11 cellular contexts compared by ENCODE assay signal in the genomic region with DNA sequence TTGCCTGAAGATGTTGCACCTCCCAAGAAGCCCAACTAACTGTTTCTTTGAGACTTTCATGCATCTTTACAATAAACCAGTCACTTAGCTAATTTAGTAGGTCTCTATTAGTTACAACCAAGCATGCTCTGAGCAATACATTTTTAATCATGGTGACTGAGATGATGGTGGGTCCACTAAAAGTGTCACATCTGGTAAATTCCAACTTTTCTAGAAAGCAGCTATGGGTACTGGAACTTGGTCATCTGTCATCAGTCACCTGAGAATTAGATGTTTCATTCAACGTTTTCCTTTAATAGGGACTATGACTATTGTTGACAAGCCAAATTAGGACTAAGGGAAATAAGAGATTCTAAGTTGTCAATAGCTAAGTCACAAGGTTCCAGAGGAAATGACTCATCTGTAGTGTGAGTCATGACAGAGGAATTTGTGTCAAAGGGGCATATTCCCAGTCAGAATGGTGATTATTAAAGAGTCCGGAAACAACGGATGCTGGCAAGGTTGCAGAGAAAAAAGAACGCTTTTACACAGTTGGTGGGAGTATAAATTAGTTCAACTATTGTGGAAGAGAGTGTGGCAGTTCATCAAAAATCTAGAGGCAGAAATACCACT.
DNase-seq lines count a peak whose midpoint lies in the region; ATAC-seq and TF ChIP-seq lines count a peak whose summit lies in the region.
"Had no signal": no experiment of that assay in that cellular context is flagged by ENCODE, and none has a peak within 500 bp of the region (broad histone marks: within the 10 kb centered on the region; RNA-seq: fewer than 3 reads in every experiment).

No MANE protein-coding gene starts in this region.

- no peak overlapping the region for H3K27ac Mint-ChIP-seq in stimulated activated naive CD8-positive, alpha-beta T cell treated with anti-CD3 and anti-CD28 coated beads, Interleukin-15, amount 100 ng/mL, for 72 hours

- peaks cover 4 to 7% of the 10 kb centered on the region in 2 donors for H3K9me3 Mint-ChIP-seq in stimulated activated naive CD8-positive, alpha-beta T cell treated with anti-CD3 and anti-CD28 coated beads, Interleukin-15, amount 100 ng/mL, for 72 hours

- no peak overlapping the region for H3K4me3 ChIP-seq in fibroblast of mammary gland (ENCODE audit: control insufficient read depth, low read depth, low read length)

- no peaks in the 10 kb centered on the region for H3K27me3 Mint-ChIP-seq in stimulated activated naive CD8-positive, alpha-beta T cell treated with anti-CD3 and anti-CD28 coated beads, Interleukin-15, amount 100 ng/mL, for 72 hours

- DNase-seq in ELR (ENCODE audit: low read depth) = peak; percentile 72
- DNase-seq in RPMI7951 (ENCODE audit: low read depth) = peak; percentile 95
- DNase-seq in fibroblast of mammary gland (ENCODE audit: low read depth) = peak; percentile 81
- peak; percentile 37 for DNase-seq in non-pigmented ciliary epithelial cell (ENCODE audit: low read depth)
- DNase-seq in Right ventricle myocardium inferior (ENCODE audit: missing footprints) = no peak
- DNase-seq in stimulated activated naive CD8-positive, alpha-beta T cell treated with anti-CD3 and anti-CD28 coated beads, Interleukin-15, amount 100 ng/mL, for 72 hours = no peak
- DNase-seq in NCI-H510A treated with DMSO at 0.1 percent for 48 hours (lab: John Stamatoyannopoulos, UW) = no peak
- DNase-seq: activated CD8-positive, alpha-beta memory T cell treated with anti-CD3 and anti-CD28 coated beads, Interleukin-2, amount 50 U/mL, for 48 hours; amygdala; NCI-H2029 had no signal

- no peaks in the 10 kb centered on the region for H3K4me1 Mint-ChIP-seq in stimulated activated naive CD8-positive, alpha-beta T cell treated with anti-CD3 and anti-CD28 coated beads, Interleukin-15, amount 100 ng/mL, for 72 hours

- no peak overlapping the region for H3K4me3 Mint-ChIP-seq in stimulated activated naive CD8-positive, alpha-beta T cell treated with anti-CD3 and anti-CD28 coated beads, Interleukin-15, amount 100 ng/mL, for 72 hours

- no peak for ATAC-seq in HG03135 (IDR thresholded peaks at IDR 0.05; ENCODE audit: unreplicated experiment)
- ATAC-seq in Right ventricle myocardium inferior = no peak
- no peak for ATAC-seq in stimulated activated naive CD8-positive, alpha-beta T cell treated with anti-CD3 and anti-CD28 coated beads, Interleukin-15, amount 100 ng/mL, for 72 hours

- intact Hi-C loops in Right ventricle myocardium inferior (cut with DNase I) = no loop called here

- TF ChIP-seq CTCF in fibroblast of mammary gland (conservative IDR thresholded peaks at IDR 0.05; ENCODE audit: control insufficient read depth, insufficient read depth, low read depth, low read length) = no peak

Comparison
In these comparisons a context has a peak if more than half of its experiments do, and no peak if none do; other contexts are left out.
1. DNase-seq: peak in ELR (single experiment), RPMI7951 (single experiment), fibroblast of mammary gland (single experiment) and non-pigmented ciliary epithelial cell (single experiment); none in Right ventricle myocardium inferior (single experiment), stimulated activated naive CD8-positive, alpha-beta T cell treated with anti-CD3 and anti-CD28 coated beads, Interleukin-15, amount 100 ng/mL, for 72 hours (0 of 2) and NCI-H510A treated with DMSO at 0.1 percent for 48 hours (single experiment).